14 cellular contexts compared by ENCODE assay signal in genomic region chr4:40283413-40283812, GRCh38. TPM values are rescaled to one million over a fixed set of nuclear protein-coding genes. Genes with fewer than 3 reads are reported as not detected.
DNase-seq lines count a peak whose midpoint lies in the region; ATAC-seq and TF ChIP-seq lines count a peak whose summit lies in the region.
"Had no signal": no experiment of that assay in that cellular context is flagged by ENCODE, and none has a peak within 500 bp of the region (broad histone marks: within the 10 kb centered on the region; RNA-seq: fewer than 3 reads in every experiment).

No MANE protein-coding gene starts in this region.

- no peaks in the 10 kb centered on the region for H3K36me3 ChIP-seq in CD8-positive, alpha-beta memory T cell (ENCODE audit: insufficient read depth, low read length)
- H3K36me3 ChIP-seq in KOPT-K1 (ENCODE audit: insufficient read depth, low read length) (no peaks in the 10 kb centered on the region), gastrocnemius medialis (no peaks in the 10 kb centered on the region)
- no peaks in the 10 kb centered on the region for H3K36me3 ChIP-seq in naive thymus-derived CD4-positive, alpha-beta T cell (ENCODE audit: control insufficient read depth in 2 of 3, insufficient read depth in 3 of 3, low read length in 3 of 3)
- H3K36me3 ChIP-seq: transverse colon had no signal

- peak overlapping the region in 6 of 7 donors; percentile 46 to 89 (median 72) for H3K4me3 Mint-ChIP-seq in CD8-positive, alpha-beta memory T cell
- peak overlapping the region; percentile 57 to 81 (median 72) for H3K4me3 Mint-ChIP-seq in naive thymus-derived CD4-positive, alpha-beta T cell
- H3K4me3 Mint-ChIP-seq in immature natural killer cell, result no peak overlapping the region

- in situ Hi-C loops in gastrocnemius medialis (cut with MboI; ENCODE audit: low sequenced_read_pairs in 4 of 4), result no loop called here

- peak; percentile 21 for ATAC-seq in naive thymus-derived CD4-positive, alpha-beta T cell
- ATAC-seq in gastrocnemius medialis (no peak), HG03442 (IDR thresholded peaks at IDR 0.05; ENCODE audit: unreplicated experiment) (no peak)

- no peaks in the 10 kb centered on the region for H3K27me3 Mint-ChIP-seq in CD8-positive, alpha-beta memory T cell
- H3K27me3 Mint-ChIP-seq in naive thymus-derived CD4-positive, alpha-beta T cell, result no peaks in the 10 kb centered on the region
- H3K27me3 Mint-ChIP-seq in immature natural killer cell (ENCODE audit: low read depth in 3 of 3), result peaks cover 2 to 3% (median 2%) of the 10 kb centered on the region in 3 donors

- peaks cover 0 to 3% (median 3%) of the 10 kb centered on the region in 3 donors for H3K36me3 Mint-ChIP-seq in CD8-positive, alpha-beta memory T cell
- peaks cover 0 to 15% (median 4%) of the 10 kb centered on the region in 5 donors for H3K36me3 Mint-ChIP-seq in naive thymus-derived CD4-positive, alpha-beta T cell
- H3K36me3 Mint-ChIP-seq in immature natural killer cell, result peaks cover 0 to 3% (median 0%) of the 10 kb centered on the region in 3 donors

- intact Hi-C loops in naive thymus-derived CD4-positive, alpha-beta T cell (cut with micrococcal nuclease), result no loop called here
- intact Hi-C loops in gastrocnemius medialis (cut with DNase I; ENCODE audit: low total_unique reads), result no loop called here

- CTCF ChIA-PET in CD8-positive, alpha-beta memory T cell (lab: Charles Lee), result interaction anchor here (0.6 to 8.5 kb wide), 27 partner anchors 8 to 227 kb away, joined by 3 to 111 read pairs (median 5); partner anchors contain the start of gene N4BP2
- CTCF ChIA-PET in naive thymus-derived CD4-positive, alpha-beta T cell (lab: Charles Lee), result interaction anchor here (1.0 to 2.1 kb wide), 14 partner anchors 8 to 83 kb away, joined by 3 to 18 read pairs (median 6); no protein-coding TSS in a partner anchor

- peaks cover 0 to 6% (median 0%) of the 10 kb centered on the region in 5 donors for H3K9me3 Mint-ChIP-seq in CD8-positive, alpha-beta memory T cell
- peaks cover 0 to 12% (median 3%) of the 10 kb centered on the region in 11 donors for H3K9me3 Mint-ChIP-seq in naive thymus-derived CD4-positive, alpha-beta T cell
- no peaks in the 10 kb centered on the region for H3K9me3 Mint-ChIP-seq in immature natural killer cell

- H3K4me1 ChIP-seq in CD8-positive, alpha-beta memory T cell (ENCODE audit: insufficient read depth, low read length), result peaks cover 50% of the 10 kb centered on the region
- peaks cover 32 to 40% of the 10 kb centered on the region in 2 donors for H3K4me1 ChIP-seq in naive thymus-derived CD4-positive, alpha-beta T cell (ENCODE audit: control insufficient read depth in 2 of 2, insufficient read depth in 2 of 2, low read length in 2 of 2)
- no peaks in the 10 kb centered on the region for H3K4me1 ChIP-seq in gastrocnemius medialis
- H3K4me1 ChIP-seq: transverse colon had no signal

- no peak for TF ChIP-seq POLR2A in gastrocnemius medialis (IDR thresholded peaks at IDR 0.05)

- H3K27ac ChIP-seq in CD8-positive, alpha-beta memory T cell (ENCODE audit: low read depth, low read length), result no peak overlapping the region
- peak overlapping the region; percentile 65 for H3K27ac ChIP-seq in KOPT-K1 (ENCODE audit: low read depth, low read length, poor library complexity, severe bottlenecking)
- peak overlapping the region; percentile 70 for H3K27ac ChIP-seq in naive thymus-derived CD4-positive, alpha-beta T cell (ENCODE audit: low read depth, low read length)
- no peak overlapping the region for H3K27ac ChIP-seq in gastrocnemius medialis
- H3K27ac ChIP-seq: dorsolateral prefrontal cortex, transverse colon had no signal

- no peak for TF ChIP-seq CTCF in gastrocnemius medialis (IDR thresholded peaks at IDR 0.05 in 4 of 5, conservative IDR thresholded peaks at IDR 0.05 in 1 of 5)

- no peak overlapping the region for H3K4me3 ChIP-seq in CD8-positive, alpha-beta memory T cell (ENCODE audit: low read length)
- H3K4me3 ChIP-seq in naive thymus-derived CD4-positive, alpha-beta T cell (ENCODE audit: low read length), result peak overlapping the region; percentile 18
- no peak overlapping the region for H3K4me3 ChIP-seq in gastrocnemius medialis
- H3K4me3 ChIP-seq: dorsolateral prefrontal cortex, transverse colon had no signal

- H3K27me3 ChIP-seq in CD8-positive, alpha-beta memory T cell (ENCODE audit: insufficient read depth, low read length, poor library complexity, severe bottlenecking), result no peaks in the 10 kb centered on the region
- no peaks in the 10 kb centered on the region for H3K27me3 ChIP-seq in naive thymus-derived CD4-positive, alpha-beta T cell (ENCODE audit: control insufficient read depth in 2 of 2, insufficient read depth in 2 of 2, low read length in 2 of 2)
- H3K27me3 ChIP-seq in gastrocnemius medialis, result no peaks in the 10 kb centered on the region
- H3K27me3 ChIP-seq: transverse colon had no signal

- DNase-seq in CD8-positive, alpha-beta memory T cell, result no peak
- DNase-seq in activated naive CD4-positive, alpha-beta T cell treated with anti-CD3 and anti-CD28 coated beads, Interleukin-2, amount 50 U/mL, for 16 hours, result peak; percentile 38
- peak in 3 of 9 donors; percentile 36 to 71 (median 38) for DNase-seq in naive thymus-derived CD4-positive, alpha-beta T cell
- DNase-seq in gastrocnemius medialis, result no peak
- no peak for DNase-seq in NCI-H526 treated with DMSO at 0.1 percent for 48 hours (lab: John Stamatoyannopoulos, UW)
- no peak for DNase-seq in immature natural killer cell
- DNase-seq: aorta, dorsolateral prefrontal cortex, NCI-H2029, SK-N-SH, transverse colon had no signal

- H3K9me3 ChIP-seq in CD8-positive, alpha-beta memory T cell (ENCODE audit: low read length), result no peaks in the 10 kb centered on the region
- H3K9me3 ChIP-seq in KOPT-K1 (ENCODE audit: insufficient read depth, low read length, poor library complexity, severe bottlenecking) (peaks cover 10% of the 10 kb centered on the region), gastrocnemius medialis (no peaks in the 10 kb centered on the region)
- no peaks in the 10 kb centered on the region for H3K9me3 ChIP-seq in naive thymus-derived CD4-positive, alpha-beta T cell (ENCODE audit: control insufficient read depth in 2 of 3, low read length in 3 of 3)
- H3K9me3 ChIP-seq: SK-N-SH, transverse colon had no signal

- peaks cover 46 to 74% (median 54%) of the 10 kb centered on the region in 3 donors for H3K4me1 Mint-ChIP-seq in CD8-positive, alpha-beta memory T cell
- peaks cover 27 to 79% (median 75%) of the 10 kb centered on the region in 7 donors for H3K4me1 Mint-ChIP-seq in naive thymus-derived CD4-positive, alpha-beta T cell
- peaks cover 5 to 27% of the 10 kb centered on the region in 2 donors for H3K4me1 Mint-ChIP-seq in immature natural killer cell

- POLR2A ChIA-PET in CD8-positive, alpha-beta memory T cell (lab: Charles Lee), result interaction anchor here (0.6 to 2.1 kb wide), 11 partner anchors 9 to 67 kb away, joined by 3 to 15 read pairs (median 4); no protein-coding TSS in a partner anchor
- POLR2A ChIA-PET in naive thymus-derived CD4-positive, alpha-beta T cell (lab: Charles Lee), result interaction anchor here (0.6 to 4.5 kb wide), 25 partner anchors 8 to 92 kb away, joined by 3 to 47 read pairs (median 5); no protein-coding TSS in a partner anchor

- H3K27ac Mint-ChIP-seq in CD8-positive, alpha-beta memory T cell, result peak overlapping the region; percentile 88 to 98 (median 94)
- peak overlapping the region in 8 of 9 donors; percentile 89 to 99 (median 96) for H3K27ac Mint-ChIP-seq in naive thymus-derived CD4-positive, alpha-beta T cell
- no peak overlapping the region for H3K27ac Mint-ChIP-seq in immature natural killer cell

RNA-seq across cellular contexts. Expression of gene CHRNA9, which starts 51.7 kb away (rescaled TPM):
- under 1 TPM in 1 of 2 experiments, not detected in 1; 0.11 TPM for total RNA-seq in CD8-positive, alpha-beta memory T cell
- polyA plus RNA-seq in CD8-positive, alpha-beta memory T cell, result 0.14 TPM
- total RNA-seq in naive thymus-derived CD4-positive, alpha-beta T cell, result under 1 TPM in 3 of 5 experiments, not detected in 2; 0.30 to 0.46 (median 0.32) TPM
- polyA plus RNA-seq in naive thymus-derived CD4-positive, alpha-beta T cell, result 1 to 10 TPM in 1 of 2 donors, not detected in 1; 1.1 TPM
- not detected for total RNA-seq in gastrocnemius medialis
- polyA plus RNA-seq in immature natural killer cell, result not detected
- total RNA-seq: aorta, fibroblast of villous mesenchyme, transverse colon had no signal
- polyA plus RNA-seq: aorta had no signal

Comparison
In these comparisons a context has a peak if more than half of its experiments do, and no peak if none do; other contexts are left out.
1. H3K27ac ChIP-seq: peak in KOPT-K1 (single experiment) and naive thymus-derived CD4-positive, alpha-beta T cell (single experiment); none in CD8-positive, alpha-beta memory T cell (single experiment) and gastrocnemius medialis (0 of 4).
2. H3K27ac Mint-ChIP-seq: peak in CD8-positive, alpha-beta memory T cell (8 of 8) and naive thymus-derived CD4-positive, alpha-beta T cell (8 of 9); none in immature natural killer cell (0 of 6).
3. H3K4me3 Mint-ChIP-seq: peak in CD8-positive, alpha-beta memory T cell (6 of 7) and naive thymus-derived CD4-positive, alpha-beta T cell (10 of 10); none in immature natural killer cell (0 of 5).